Comparison of ENCODE assay signal across 2 cellular contexts in genomic region chr10:28982950-28983349, GRCh38.
TF ChIP-seq lines count a peak whose summit lies in the region.

No MANE protein-coding gene starts in this region.

TF ChIP-seq in A549, 52 proteins besides CTCF, POLR2A, EP300 and RAD21:
- TF ChIP-seq KDM5A (IDR thresholded peaks at IDR 0.05), result no peak

TF ChIP-seq in IMR-90, 13 proteins besides CTCF, POLR2A, EP300 and RAD21:
- no peak for TF ChIP-seq MAFK (IDR thresholded peaks at IDR 0.05; ENCODE audit: low read depth, low read length)
TF ChIP-seq in IMR-90: peak in this region for 0.
